ENCODE assay signal across 27 cellular contexts in the genomic region with DNA sequence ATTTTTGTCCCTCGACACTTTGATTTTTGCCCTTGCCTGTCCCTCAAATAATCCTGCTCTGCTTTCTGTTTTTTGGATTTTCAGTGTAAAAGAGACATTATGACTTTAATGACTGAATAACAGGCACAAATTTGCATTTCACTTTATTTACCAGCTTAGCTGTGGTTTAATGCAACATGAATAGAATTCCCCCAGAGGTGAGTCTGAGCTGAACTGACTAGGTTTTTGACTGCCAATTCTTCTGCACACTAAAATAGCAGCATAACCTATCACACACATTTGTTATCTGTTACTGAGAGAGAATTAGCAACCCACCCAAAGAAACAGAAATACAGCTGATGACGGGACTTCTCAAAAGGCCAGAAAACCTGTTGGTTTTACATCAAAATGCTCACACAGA. TPM values are rescaled to one million over a fixed set of nuclear protein-coding genes. Genes with fewer than 3 reads are reported as not detected.
DNase-seq lines count a peak whose midpoint lies in the region; ATAC-seq and TF ChIP-seq lines count a peak whose summit lies in the region.
"Had no signal": no experiment of that assay in that cellular context is flagged by ENCODE, and none has a peak within 500 bp of the region (broad histone marks: within the 10 kb centered on the region; RNA-seq: fewer than 3 reads in every experiment).

No MANE protein-coding gene starts in this region.

- DNase-seq in M059J (ENCODE audit: low read depth) (peak; percentile 47), esophagus muscularis mucosa (ENCODE audit: extremely low spot score) (no peak), mesenchymal stem cell (no peak)
- DNase-seq in stimulated activated naive B cell treated with anti-CD40 and anti-IgM and Interleukin-4, amounts not matched to agents 10 μg/mL and 1 μg/mL and 100 μg/mL, for 72 hours, result no peak
- DNase-seq in activated naive CD4-positive, alpha-beta T cell treated with anti-CD3 and anti-CD28 coated beads, Interleukin-2, amount 50 U/mL, for 16 hours, result no peak
- DNase-seq: activated CD4-positive, alpha-beta T cell treated with anti-CD3 and anti-CD28 coated beads for 48 hours; activated gamma-delta T cell; activated T-cell treated with anti-CD3 and anti-CD28 coated beads, Interleukin-2, amount 50 U/mL, for 24 hours; colonic mucosa; foreskin melanocyte; GDM1; hippocampal formation; NCI-H1436; NCI-H2107; NCI-H82; RPMI8226; stimulated activated CD4-positive, alpha-beta T cell treated with anti-CD3 and anti-CD28 coated beads, Interleukin-2, amount 100 ng/mL, for 48 hours; testis had no signal

- H2AFZ ChIP-seq in mesenchymal stem cell (ENCODE audit: low read depth, low read length), result no peak overlapping the region

- no peaks in the 10 kb centered on the region for H3K9me3 ChIP-seq in esophagus muscularis mucosa
- H3K9me3 ChIP-seq in mesenchymal stem cell (ENCODE audit: control insufficient read depth, low read length), result no peaks in the 10 kb centered on the region
- H3K9me3 ChIP-seq in skeletal muscle satellite cell (replicated peaks; ENCODE audit: low read length), result no peaks in the 10 kb centered on the region
- H3K9me3 ChIP-seq: colonic mucosa, HAP-1, neutrophil, testis had no signal

- no peak overlapping the region for H3K14ac ChIP-seq in mesenchymal stem cell (ENCODE audit: low read length in 2 of 2)

- H3K23ac ChIP-seq in mesenchymal stem cell (ENCODE audit: low read length in 2 of 2), result no peak overlapping the region

- no peak overlapping the region for H2BK15ac ChIP-seq in mesenchymal stem cell (ENCODE audit: low read depth, poor library complexity, severe bottlenecking)

- H2AK5ac ChIP-seq in mesenchymal stem cell (ENCODE audit: low read length, severe bottlenecking), result no peak overlapping the region

- peaks cover 50 to 61% of the 10 kb centered on the region in 2 donors for H3K27me3 Mint-ChIP-seq in stimulated activated naive B cell treated with anti-CD40 and anti-IgM and Interleukin-4, amounts not matched to agents 10 μg/mL and 1 μg/mL and 100 μg/mL, for 72 hours

- H3K4me1 ChIP-seq in esophagus muscularis mucosa (peaks cover 10 to 45% (median 38%) of the 10 kb centered on the region in 4 donors), mesenchymal stem cell (ENCODE audit: control insufficient read depth, insufficient read depth, low read depth, low read length) (peaks cover 8% of the 10 kb centered on the region), skeletal muscle satellite cell (ENCODE audit: control insufficient read depth, insufficient read depth, low read length) (peaks cover 33% of the 10 kb centered on the region)
- H3K4me1 ChIP-seq: colonic mucosa had no signal

- H3K27ac ChIP-seq in esophagus muscularis mucosa (replicated peaks in 1 of 4) (peak overlapping the region; percentile 96 to 99 (median 96)), mesenchymal stem cell (ENCODE audit: low read length, poor library complexity, severe bottlenecking) (no peak overlapping the region)
- H3K27ac ChIP-seq: BLaER1 treated with 17β-estradiol and CSF1 and Interleukin-3, amounts not matched to agents 10 nM and 100 nM; colonic mucosa; KMS-11; neutrophil; testis; VCaP had no signal

- H2BK12ac ChIP-seq in mesenchymal stem cell (ENCODE audit: low read length in 2 of 2), result no peak overlapping the region

- H4K8ac ChIP-seq in mesenchymal stem cell (ENCODE audit: low read length), result no peak overlapping the region

- H3K36me3 Mint-ChIP-seq in stimulated activated naive B cell treated with anti-CD40 and anti-IgM and Interleukin-4, amounts not matched to agents 10 μg/mL and 1 μg/mL and 100 μg/mL, for 72 hours, result peaks cover 0 to 2% of the 10 kb centered on the region in 2 donors

- H3K27me3 ChIP-seq in esophagus muscularis mucosa, result no peaks in the 10 kb centered on the region
- no peaks in the 10 kb centered on the region for H3K27me3 ChIP-seq in mesenchymal stem cell (ENCODE audit: control insufficient read depth in 1 of 2, insufficient read depth in 1 of 2, low read length in 2 of 2)
- H3K27me3 ChIP-seq in skeletal muscle satellite cell (ENCODE audit: control insufficient read depth, insufficient read depth, low read length), result no peaks in the 10 kb centered on the region
- H3K27me3 ChIP-seq: colonic mucosa, testis had no signal

- H3K4me1 Mint-ChIP-seq in stimulated activated naive B cell treated with anti-CD40 and anti-IgM and Interleukin-4, amounts not matched to agents 10 μg/mL and 1 μg/mL and 100 μg/mL, for 72 hours, result peaks cover 9 to 19% of the 10 kb centered on the region in 2 donors

- 63% methylated on average over 2 of the region's 2 CpGs for WGBS in esophagus muscularis mucosa
- WGBS in mesenchymal stem cell, result 90% methylated on average over 1 of the region's 2 CpGs

- H3K9ac ChIP-seq in mesenchymal stem cell (ENCODE audit: low read length) (peak overlapping the region; percentile 27), skeletal muscle satellite cell (ENCODE audit: low read depth, low read length) (peak overlapping the region; percentile 36)
- H3K9ac ChIP-seq: BLaER1 treated with 17β-estradiol and CSF1 and Interleukin-3, amounts not matched to agents 10 nM and 100 nM; KMS-11 had no signal

- no peak overlapping the region for H2BK5ac ChIP-seq in mesenchymal stem cell (ENCODE audit: low read depth, low read length, poor library complexity, severe bottlenecking)

- no peak for ATAC-seq in HG03432 (IDR thresholded peaks at IDR 0.05; ENCODE audit: unreplicated experiment)
- ATAC-seq in GM18868 (IDR thresholded peaks at IDR 0.05; ENCODE audit: unreplicated experiment), result no peak
- no peak for ATAC-seq in stimulated activated naive B cell treated with anti-CD40 and anti-IgM and Interleukin-4, amounts not matched to agents 10 μg/mL and 1 μg/mL and 100 μg/mL, for 72 hours (replicated peaks)

- H3K18ac ChIP-seq in mesenchymal stem cell (ENCODE audit: low read depth in 1 of 2, low read length in 2 of 2), result no peak overlapping the region

- no peak overlapping the region for H3K4me3 Mint-ChIP-seq in stimulated activated naive B cell treated with anti-CD40 and anti-IgM and Interleukin-4, amounts not matched to agents 10 μg/mL and 1 μg/mL and 100 μg/mL, for 72 hours
- H3K4me3 Mint-ChIP-seq: activated T-cell treated with anti-CD3 and anti-CD28 coated beads, Interleukin-2, amount 50 U/mL, for 24 hours had no signal

- H3K36me3 ChIP-seq in esophagus muscularis mucosa (no peaks in the 10 kb centered on the region), mesenchymal stem cell (ENCODE audit: control insufficient read depth in 1 of 2, insufficient read depth in 2 of 2, low read depth in 1 of 2, low read length in 2 of 2) (no peaks in the 10 kb centered on the region), skeletal muscle satellite cell (ENCODE audit: insufficient read depth, low read length) (no peaks in the 10 kb centered on the region)
- H3K36me3 ChIP-seq: BLaER1 treated with 17β-estradiol and CSF1 and Interleukin-3, amounts not matched to agents 10 nM and 100 nM; colonic mucosa; HAP-1; neutrophil had no signal

- peaks cover 0 to 3% of the 10 kb centered on the region in 2 donors for H3K9me3 Mint-ChIP-seq in stimulated activated naive B cell treated with anti-CD40 and anti-IgM and Interleukin-4, amounts not matched to agents 10 μg/mL and 1 μg/mL and 100 μg/mL, for 72 hours
- H3K9me3 Mint-ChIP-seq: activated T-cell treated with anti-CD3 and anti-CD28 coated beads, Interleukin-2, amount 50 U/mL, for 24 hours had no signal

- TF ChIP-seq EP300 in esophagus muscularis mucosa (IDR thresholded peaks at IDR 0.05), result no peak

- no peak overlapping the region for H3K4me3 ChIP-seq in esophagus muscularis mucosa
- no peak overlapping the region for H3K4me3 ChIP-seq in mesenchymal stem cell (ENCODE audit: insufficient read depth in 1 of 2, low read depth in 1 of 2, low read length in 2 of 2)
- no peak overlapping the region for H3K4me3 ChIP-seq in skeletal muscle satellite cell (ENCODE audit: low read length)
- H3K4me3 ChIP-seq: BLaER1 treated with 17β-estradiol and CSF1 and Interleukin-3, amounts not matched to agents 10 nM and 100 nM; colonic mucosa; HAP-1; testis had no signal

- intact Hi-C loops in esophagus muscularis mucosa (cut with DNase I), result loop anchor here (5.0 kb wide), 1 partner anchor 195 kb away; no protein-coding TSS in a partner anchor

- H3K4ac ChIP-seq in mesenchymal stem cell (ENCODE audit: low read depth in 1 of 2, low read length in 2 of 2), result no peak overlapping the region

- no peak overlapping the region for H3K27ac Mint-ChIP-seq in stimulated activated naive B cell treated with anti-CD40 and anti-IgM and Interleukin-4, amounts not matched to agents 10 μg/mL and 1 μg/mL and 100 μg/mL, for 72 hours
- H3K27ac Mint-ChIP-seq: activated T-cell treated with anti-CD3 and anti-CD28 coated beads, Interleukin-2, amount 50 U/mL, for 24 hours had no signal

- no peak for TF ChIP-seq CTCF in esophagus muscularis mucosa (IDR thresholded peaks at IDR 0.05)

- H4K91ac ChIP-seq in mesenchymal stem cell (ENCODE audit: low read length), result no peak overlapping the region

- no peak for TF ChIP-seq POLR2A in esophagus muscularis mucosa (IDR thresholded peaks at IDR 0.05; ENCODE audit: low read depth)

- H3K79me1 ChIP-seq in mesenchymal stem cell (replicated peaks; ENCODE audit: low read length, poor library complexity, severe bottlenecking), result peaks cover 8% of the 10 kb centered on the region

- H3K4me2 ChIP-seq in mesenchymal stem cell (ENCODE audit: low read length, poor library complexity, severe bottlenecking) (no peak overlapping the region), skeletal muscle satellite cell (ENCODE audit: low read length) (peak overlapping the region; percentile 53)
- H3K4me2 ChIP-seq: BLaER1 treated with 17β-estradiol and CSF1 and Interleukin-3, amounts not matched to agents 10 nM and 100 nM; KMS-11 had no signal

- H2BK120ac ChIP-seq in mesenchymal stem cell (ENCODE audit: low read depth, low read length), result no peak overlapping the region

RNA-seq across cellular contexts. Expression of gene RBM24, which starts 3.9 kb away (rescaled TPM):
- 24.1 and 27.9 TPM in 2 replicates for total RNA-seq in M059J (2014; rRNA removed; shearing (Covaris generic))
- 10 to 100 TPM; 10.9 to 25.5 (median 20.9) TPM for total RNA-seq in esophagus muscularis mucosa
- 3.8 TPM for polyA plus RNA-seq in mesenchymal stem cell (2013, experiment 1 of 2)
- 3.9 TPM for polyA plus RNA-seq in mesenchymal stem cell (2013, experiment 2 of 2)
- total RNA-seq in skeletal muscle satellite cell (2012; rRNA removed), result 0.76 and 6.3 TPM in 2 replicates
- total RNA-seq: activated CD8-positive, alpha-beta memory T cell treated with anti-CD3 and anti-CD28 coated beads for 36 hours had no signal
